In the genomic region with DNA sequence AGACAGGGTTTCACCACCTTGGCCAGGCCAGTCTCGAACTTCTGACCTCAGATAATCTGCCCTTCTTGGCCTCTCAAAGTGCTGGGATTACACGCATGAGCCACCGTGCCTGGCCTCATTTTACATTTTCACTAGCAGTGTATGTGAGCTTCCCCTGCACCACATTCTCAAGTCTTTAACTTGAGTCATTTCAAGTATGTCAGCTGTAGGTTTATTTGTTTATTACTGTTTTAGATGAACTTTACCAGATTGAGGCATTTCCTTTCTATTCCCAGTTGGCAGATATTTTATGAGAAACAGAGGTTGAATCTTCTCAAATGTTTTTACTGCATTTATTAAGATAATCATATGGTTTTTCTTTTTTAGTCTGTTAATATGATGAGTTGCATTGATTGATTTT, we compare ENCODE assay signal across 34 cellular contexts.
DNase-seq lines count a peak whose midpoint lies in the region; ATAC-seq, FAIRE-seq and TF ChIP-seq lines count a peak whose summit lies in the region.
"Had no signal": no experiment of that assay in that cellular context is flagged by ENCODE, and none has a peak within 500 bp of the region (broad histone marks: within the 10 kb centered on the region; RNA-seq: fewer than 3 reads in every experiment).

No MANE protein-coding gene starts in this region.

- DNase-seq in SK-N-SH: no peak
- DNase-seq in astrocyte (ENCODE audit: low read depth): peak; percentile 49
- peak; percentile 25 for DNase-seq in fibroblast of pulmonary artery (ENCODE audit: low read depth)
- DNase-seq in occipital lobe (lab: John Stamatoyannopoulos, UW): no peak
- no peak for DNase-seq in activated naive CD8-positive, alpha-beta T cell treated with anti-CD3 and anti-CD28 coated beads, Interleukin-2, amount 50 U/mL, for 24 hours
- DNase-seq in ascending aorta (ENCODE audit: low spot score in 2 of 2): no peak
- DNase-seq in upper lobe of left lung: no peak
- DNase-seq: activated CD4-positive, alpha-beta T cell treated with anti-CD3 and anti-CD28 coated beads, Interleukin-2, amount 10 ng/mL, durations not matched to agents 24 days and 14 days; activated CD8-positive, alpha-beta memory T cell treated with anti-CD3 and anti-CD28 coated beads for 24 hours; activated effector memory CD4-positive, alpha-beta T cell treated with anti-CD3 and anti-CD28 coated beads, Interleukin-2, amount 50 U/mL, for 16 hours; activated T-cell treated with anti-CD3 and anti-CD28 coated beads, Interleukin-2, amount 50 U/mL, for 1 hour; Calu3; DMS79 treated with DMSO at 0.1 percent for 48 hours; dorsolateral prefrontal cortex; esophagus squamous epithelium; glutamatergic neuron; GOT3; NCI-H1436; NCI-H2081 treated with DMSO at 0.1 percent for 48 hours; NCI-H2227 treated with DMSO at 0.1 percent for 48 hours; NCI-H526 treated with DMSO at 0.1 percent for 48 hours; pancreas; SHP77; stimulated activated naive CD4-positive, alpha-beta T cell treated with Interleukin-2 at 50 U/mL for 16 hours had no signal

- ATAC-seq in SK-N-SH treated with all-trans-retinoic acid at 6 μM for 48 hours (peak; percentile 16; the same call in 1 of the 3 replicates), upper lobe of left lung (ENCODE audit: low FRiP score in 2 of 2) (no peak)
- no peak for ATAC-seq in activated naive CD8-positive, alpha-beta T cell treated with anti-CD3 and anti-CD28 coated beads, Interleukin-2, amount 50 U/mL, for 24 hours
- ATAC-seq: left lobe of liver, pancreas, WTC11 had no signal

- H3K9me2 ChIP-seq in SK-N-SH: no peaks in the 10 kb centered on the region

- TF ChIP-seq RAD21 in SK-N-SH (IDR thresholded peaks at IDR 0.05; ENCODE audit: low read length): no peak

- H3K36me3 ChIP-seq in SK-N-SH (replicated peaks in 1 of 2; ENCODE audit: control insufficient read depth in 1 of 2, insufficient read depth in 2 of 2, low read length in 1 of 2) (no peaks in the 10 kb centered on the region), astrocyte (ENCODE audit: insufficient read depth, low read length) (no peaks in the 10 kb centered on the region), ascending aorta (no peaks in the 10 kb centered on the region), upper lobe of left lung (no peaks in the 10 kb centered on the region)
- H3K36me3 ChIP-seq: esophagus squamous epithelium, pancreas had no signal

- TF ChIP-seq POLR2A in upper lobe of left lung (IDR thresholded peaks at IDR 0.05): no peak

- no peaks in the 10 kb centered on the region; the same call in 1 of the 2 replicates for H3K9me3 ChIP-seq in SK-N-SH
- no peaks in the 10 kb centered on the region for H3K9me3 ChIP-seq in astrocyte (ENCODE audit: insufficient read depth, low read depth, low read length)
- H3K9me3 ChIP-seq in ascending aorta: peaks cover 4 to 10% of the 10 kb centered on the region in 2 donors
- peaks cover 0 to 11% (median 0%) of the 10 kb centered on the region in 4 donors for H3K9me3 ChIP-seq in upper lobe of left lung
- H3K9me3 ChIP-seq: pancreas had no signal

- H3K4me2 ChIP-seq in SK-N-SH (no peak overlapping the region), astrocyte (ENCODE audit: low read length) (no peak overlapping the region)
- H3K4me2 ChIP-seq: KMS-11, smooth muscle cell had no signal

- no peaks in the 10 kb centered on the region for H3K27me3 Mint-ChIP-seq in astrocyte (ENCODE audit: low read depth, unreplicated experiment)
- H3K27me3 Mint-ChIP-seq in activated naive CD8-positive, alpha-beta T cell treated with anti-CD3 and anti-CD28 coated beads, Interleukin-2, amount 50 U/mL, for 24 hours: no peaks in the 10 kb centered on the region
- H3K27me3 Mint-ChIP-seq: activated CD4-positive, alpha-beta T cell treated with anti-CD3 and anti-CD28 coated beads, Interleukin-2, amount 10 ng/mL, durations not matched to agents 24 days and 14 days; activated naive CD8-positive, alpha-beta T cell; central memory CD8-positive, alpha-beta T cell had no signal

- H3K79me2 ChIP-seq in SK-N-SH (ENCODE audit: insufficient read depth): no peaks in the 10 kb centered on the region
- H3K79me2 ChIP-seq in astrocyte (ENCODE audit: insufficient read depth, low read length): no peaks in the 10 kb centered on the region

- H3K9ac ChIP-seq in SK-N-SH: no peak overlapping the region
- H3K9ac ChIP-seq in astrocyte (ENCODE audit: low read length): no peak overlapping the region
- H3K9ac ChIP-seq: KMS-11 had no signal

- FAIRE-seq in astrocyte (lab: Jason Lieb, UNC): no peak
- FAIRE-seq: islet of Langerhans, pancreas had no signal

- H3K4me1 Mint-ChIP-seq in astrocyte (ENCODE audit: low read depth, unreplicated experiment): peaks cover 4% of the 10 kb centered on the region
- H3K4me1 Mint-ChIP-seq in activated naive CD8-positive, alpha-beta T cell treated with anti-CD3 and anti-CD28 coated beads, Interleukin-2, amount 50 U/mL, for 24 hours: no peaks in the 10 kb centered on the region
- H3K4me1 Mint-ChIP-seq: activated CD4-positive, alpha-beta T cell treated with anti-CD3 and anti-CD28 coated beads, Interleukin-2, amount 10 ng/mL, durations not matched to agents 24 days and 14 days; central memory CD8-positive, alpha-beta T cell; nephron; WTC11 had no signal

- no peak overlapping the region for H3K27ac Mint-ChIP-seq in astrocyte (ENCODE audit: unreplicated experiment)
- H3K27ac Mint-ChIP-seq in activated naive CD8-positive, alpha-beta T cell treated with anti-CD3 and anti-CD28 coated beads, Interleukin-2, amount 50 U/mL, for 24 hours: no peak overlapping the region
- H3K27ac Mint-ChIP-seq: activated CD4-positive, alpha-beta T cell treated with anti-CD3 and anti-CD28 coated beads, Interleukin-2, amount 10 ng/mL, durations not matched to agents 24 days and 14 days; activated naive CD8-positive, alpha-beta T cell; nephron; WTC11 had no signal

- WGBS in SK-N-SH (ENCODE audit: low lambda C conversion rate): 85% methylated on average over 3 of the region's 3 CpGs
- 75 to 84% methylated on average over 3 of the region's 3 CpGs for WGBS in upper lobe of left lung, 2 donors

- H2AFZ ChIP-seq in SK-N-SH (ENCODE audit: low read depth) (no peak overlapping the region), astrocyte (ENCODE audit: low read depth, low read length) (no peak overlapping the region)

- no peak overlapping the region for H3K4me3 Mint-ChIP-seq in astrocyte (ENCODE audit: unreplicated experiment)
- H3K4me3 Mint-ChIP-seq in activated naive CD8-positive, alpha-beta T cell treated with anti-CD3 and anti-CD28 coated beads, Interleukin-2, amount 50 U/mL, for 24 hours: no peak overlapping the region
- H3K4me3 Mint-ChIP-seq: activated CD4-positive, alpha-beta T cell treated with anti-CD3 and anti-CD28 coated beads, Interleukin-2, amount 10 ng/mL, durations not matched to agents 24 days and 14 days; activated naive CD8-positive, alpha-beta T cell; central memory CD8-positive, alpha-beta T cell; nephron; WTC11 had no signal

- CTCF ChIA-PET in SK-N-SH (lab: Yijun Ruan, JAX): no interaction called here

- H3K4me3 ChIP-seq in SK-N-SH (ENCODE audit: low read depth in 2 of 2, low read length in 1 of 2): no peak overlapping the region
- no peak overlapping the region for H3K4me3 ChIP-seq in astrocyte (ENCODE audit: insufficient read depth, low read depth, low read length)
- H3K4me3 ChIP-seq in fibroblast of pulmonary artery (replicated peaks; ENCODE audit: low read depth, low read length): no peak overlapping the region
- H3K4me3 ChIP-seq in ascending aorta: no peak overlapping the region
- H3K4me3 ChIP-seq in upper lobe of left lung: no peak overlapping the region
- H3K4me3 ChIP-seq: dorsolateral prefrontal cortex, esophagus squamous epithelium, pancreas, smooth muscle cell had no signal

- POLR2A ChIA-PET in SK-N-SH (lab: Yijun Ruan, JAX): no interaction called here

- H3K4me1 ChIP-seq in SK-N-SH (ENCODE audit: control insufficient read depth in 1 of 2, insufficient read depth in 2 of 2, low read depth in 1 of 2, low read length in 1 of 2) (0 out of 4 replicates have a peak, but pooled peaks cover 0 to 5% of the 10 kb centered on the region in 2 experiments), astrocyte (ENCODE audit: insufficient read depth, low read length) (peaks cover 6% of the 10 kb centered on the region), ascending aorta (no peaks in the 10 kb centered on the region), upper lobe of left lung (no peaks in the 10 kb centered on the region)
- H3K4me1 ChIP-seq: esophagus squamous epithelium, pancreas had no signal

- H3K27me3 ChIP-seq in SK-N-SH (ENCODE audit: insufficient read depth): no peaks in the 10 kb centered on the region
- no peaks in the 10 kb centered on the region for H3K27me3 ChIP-seq in astrocyte (ENCODE audit: insufficient read depth, low read length)
- H3K27me3 ChIP-seq in ascending aorta: no peaks in the 10 kb centered on the region
- H3K27me3 ChIP-seq in upper lobe of left lung: no peaks in the 10 kb centered on the region
- H3K27me3 ChIP-seq: dorsolateral prefrontal cortex, esophagus squamous epithelium, pancreas had no signal

- peaks cover 16% of the 10 kb centered on the region for H3F3A ChIP-seq in SK-N-SH (replicated peaks; ENCODE audit: insufficient read depth)

- peaks cover 2% of the 10 kb centered on the region for H3K36me3 Mint-ChIP-seq in astrocyte (ENCODE audit: low read depth, unreplicated experiment)
- no peaks in the 10 kb centered on the region for H3K36me3 Mint-ChIP-seq in activated naive CD8-positive, alpha-beta T cell treated with anti-CD3 and anti-CD28 coated beads, Interleukin-2, amount 50 U/mL, for 24 hours (ENCODE audit: low read depth)
- H3K36me3 Mint-ChIP-seq: activated naive CD8-positive, alpha-beta T cell had no signal

- no peaks in the 10 kb centered on the region for H4K20me1 ChIP-seq in SK-N-SH (ENCODE audit: insufficient read depth)
- no peaks in the 10 kb centered on the region for H4K20me1 ChIP-seq in astrocyte (ENCODE audit: insufficient read depth, low read length)

- no peak overlapping the region for H3K27ac ChIP-seq in SK-N-SH (ENCODE audit: low read depth in 2 of 2, low read length in 1 of 2)
- no peak overlapping the region for H3K27ac ChIP-seq in astrocyte (ENCODE audit: low read depth, low read length)
- H3K27ac ChIP-seq in ascending aorta: no peak overlapping the region
- no peak overlapping the region for H3K27ac ChIP-seq in upper lobe of left lung
- H3K27ac ChIP-seq: 22Rv1, esophagus squamous epithelium, KMS-11, pancreas had no signal

- TF ChIP-seq EP300 in SK-N-SH (IDR thresholded peaks at IDR 0.05; ENCODE audit: borderline replicate concordance in 1 of 2, low read depth in 1 of 2, low read length in 1 of 2) (no peak), upper lobe of left lung (IDR thresholded peaks at IDR 0.05) (no peak)

- H3K9me3 Mint-ChIP-seq in astrocyte (ENCODE audit: unreplicated experiment): peaks cover 16% of the 10 kb centered on the region
- H3K9me3 Mint-ChIP-seq in activated naive CD8-positive, alpha-beta T cell treated with anti-CD3 and anti-CD28 coated beads, Interleukin-2, amount 50 U/mL, for 24 hours: peaks cover 7% of the 10 kb centered on the region
- H3K9me3 Mint-ChIP-seq: activated CD4-positive, alpha-beta T cell treated with anti-CD3 and anti-CD28 coated beads, Interleukin-2, amount 10 ng/mL, durations not matched to agents 24 days and 14 days had no signal

- intact Hi-C loops in ascending aorta (cut with DNase I): no loop called here

- no peak for TF ChIP-seq CTCF in SK-N-SH (IDR thresholded peaks at IDR 0.05)
- TF ChIP-seq CTCF in astrocyte (IDR thresholded peaks at IDR 0.05; ENCODE audit: insufficient read depth, low read depth, low read length): no peak
- TF ChIP-seq CTCF in fibroblast of pulmonary artery (IDR thresholded peaks at IDR 0.05; ENCODE audit: low read length, missing control alignments): no peak
- TF ChIP-seq CTCF in ascending aorta (IDR thresholded peaks at IDR 0.05): no peak
- no peak for TF ChIP-seq CTCF in upper lobe of left lung (IDR thresholded peaks at IDR 0.05)

Comparison
In these comparisons a context has a peak if more than half of its experiments do, and no peak if none do; other contexts are left out.
1. DNase-seq: peak in astrocyte (single experiment) and fibroblast of pulmonary artery (single experiment); none in SK-N-SH (single experiment), occipital lobe (single experiment), activated naive CD8-positive, alpha-beta T cell treated with anti-CD3 and anti-CD28 coated beads, Interleukin-2, amount 50 U/mL, for 24 hours (single experiment), ascending aorta (0 of 2) and upper lobe of left lung (0 of 2).